In genomic region chr4:112410804-112411203, GRCh38 we compare ENCODE assay signal across 36 cellular contexts.
"Had no signal": no experiment of that assay in that cellular context is flagged by ENCODE, and none has a peak within 500 bp of the region (broad histone marks: within the 10 kb centered on the region; RNA-seq: fewer than 3 reads in every experiment).

No MANE protein-coding gene starts in this region.

- H3K4me1 ChIP-seq: adrenal gland, body of pancreas, breast epithelium had no signal

- H3K27me3 ChIP-seq: adrenal gland, body of pancreas, brain microvascular endothelial cell, breast epithelium had no signal

- H3K4me1 Mint-ChIP-seq: activated CD4-positive, alpha-beta memory T cell treated with anti-CD3 and anti-CD28 coated beads, Interleukin-2, amount 10 ng/mL, durations not matched to agents 7 days and 5 days; activated CD4-positive, alpha-beta T cell treated with anti-CD3 and anti-CD28 coated beads for 36 hours; activated CD4-positive, alpha-beta T cell treated with anti-CD3 and anti-CD28 coated beads, Interleukin-2, amount 10 ng/mL, durations not matched to agents 7 days and 5 days; activated CD8-positive, alpha-beta memory T cell treated with anti-CD3 and anti-CD28 coated beads, Interleukin-2, amount 10 ng/mL, durations not matched to agents 7 days and 5 days; activated naive CD8-positive, alpha-beta T cell treated with anti-CD3 and anti-CD28 coated beads for 36 hours; activated T-helper 17 cell treated with anti-CD3 and anti-CD28 coated beads, Interleukin-2, amount 50 U/mL, for 72 hours had no signal

- H3K9me3 Mint-ChIP-seq: activated CD4-positive, alpha-beta T cell treated with anti-CD3 and anti-CD28 coated beads, Interleukin-2, amount 10 ng/mL, durations not matched to agents 7 days and 5 days; activated naive CD4-positive, alpha-beta T cell treated with anti-CD3 and anti-CD28 coated beads for 36 hours; activated naive CD4-positive, alpha-beta T cell treated with anti-CD3 and anti-CD28 coated beads, Interleukin-2, amount 50 U/mL, for 72 hours; activated naive CD8-positive, alpha-beta T cell treated with anti-CD3 and anti-CD28 coated beads for 36 hours; activated T-cell treated with anti-CD3 and anti-CD28 coated beads, Interleukin-2, amount 50 U/mL, for 4 hours; activated T-cell treated with anti-CD3 and anti-CD28 coated beads, Interleukin-2, amount 50 U/mL, for 72 hours; activated T-helper 1 cell treated with anti-CD3 and anti-CD28 coated beads, Interleukin-12 subunit alpha, Interleukin-12 subunit beta, Interleukin-2, Interleukin-4 antibody, amounts not matched to agents 30 ng/mL and 10 ng/mL and 1 ng/mL, durations not matched to agents 14 hours and 24 hours and 36 hours; activated T-helper 17 cell treated with anti-CD3 and anti-CD28 coated beads, Interleukin-2, amount 50 U/mL, for 72 hours; T-helper 1 cell treated with Interleukin-12 subunit alpha and Interleukin-12 subunit beta and Interleukin-4 antibody, amounts not matched to agents 30 μg/mL and 1 μg/mL, for 36 hours; T-helper 2 cell treated with Interferon-gamma antibody and Interleukin-4, amounts not matched to agents 5 μg/mL and 100 μg/mL, for 36 hours had no signal

- H3K4me3 ChIP-seq: adrenal gland, body of pancreas had no signal

- H3K27ac ChIP-seq: adrenal gland, body of pancreas, brain microvascular endothelial cell, VCaP had no signal

- H3K27ac Mint-ChIP-seq: activated CD4-positive, alpha-beta memory T cell treated with anti-CD3 and anti-CD28 coated beads, Interleukin-2, amount 10 ng/mL, durations not matched to agents 7 days and 5 days; activated CD4-positive, alpha-beta T cell treated with anti-CD3 and anti-CD28 coated beads for 36 hours; activated CD4-positive, alpha-beta T cell treated with anti-CD3 and anti-CD28 coated beads, Interleukin-2, amount 10 ng/mL, durations not matched to agents 7 days and 5 days; activated CD8-positive, alpha-beta memory T cell treated with anti-CD3 and anti-CD28 coated beads, Interleukin-2, amount 10 ng/mL, durations not matched to agents 7 days and 5 days; activated CD8-positive, alpha-beta T cell treated with anti-CD3 and anti-CD28 coated beads, Interleukin-2, amount 10 ng/mL, durations not matched to agents 7 days and 5 days; activated naive CD4-positive, alpha-beta T cell treated with anti-CD3 and anti-CD28 coated beads for 36 hours; activated naive CD4-positive, alpha-beta T cell treated with anti-CD3 and anti-CD28 coated beads, Interleukin-2, amount 50 U/mL, for 72 hours; activated naive CD8-positive, alpha-beta T cell treated with anti-CD3 and anti-CD28 coated beads for 36 hours; activated T-cell treated with anti-CD3 and anti-CD28 coated beads, Interleukin-2, amount 50 U/mL, for 72 hours; activated T-helper 1 cell treated with anti-CD3 and anti-CD28 coated beads, Interleukin-12 subunit alpha, Interleukin-12 subunit beta, Interleukin-2, Interleukin-4 antibody, amounts not matched to agents 30 ng/mL and 10 ng/mL and 1 ng/mL, durations not matched to agents 14 hours and 24 hours and 36 hours; activated T-helper 17 cell treated with anti-CD3 and anti-CD28 coated beads, Interleukin-2, amount 50 U/mL, for 72 hours; T-helper 1 cell treated with Interleukin-12 subunit alpha and Interleukin-12 subunit beta and Interleukin-4 antibody, amounts not matched to agents 30 μg/mL and 1 μg/mL, for 36 hours; T-helper 2 cell treated with Interferon-gamma antibody and Interleukin-4, amounts not matched to agents 5 μg/mL and 100 μg/mL, for 36 hours had no signal

- H3K27me3 Mint-ChIP-seq: activated CD4-positive, alpha-beta memory T cell treated with anti-CD3 and anti-CD28 coated beads, Interleukin-2, amount 10 ng/mL, durations not matched to agents 7 days and 5 days; activated CD4-positive, alpha-beta T cell treated with anti-CD3 and anti-CD28 coated beads for 36 hours; activated CD4-positive, alpha-beta T cell treated with anti-CD3 and anti-CD28 coated beads, Interleukin-2, amount 10 ng/mL, durations not matched to agents 7 days and 5 days; activated CD8-positive, alpha-beta memory T cell treated with anti-CD3 and anti-CD28 coated beads, Interleukin-2, amount 10 ng/mL, durations not matched to agents 7 days and 5 days; activated naive CD8-positive, alpha-beta T cell treated with anti-CD3 and anti-CD28 coated beads for 36 hours; activated T-helper 17 cell treated with anti-CD3 and anti-CD28 coated beads, Interleukin-2, amount 50 U/mL, for 72 hours had no signal

- H3K36me3 ChIP-seq: adrenal gland, brain microvascular endothelial cell, breast epithelium had no signal

- DNase-seq: activated CD4-positive, alpha-beta memory T cell treated with anti-CD3 and anti-CD28 coated beads, Interleukin-2, amount 10 ng/mL, durations not matched to agents 7 days and 5 days; activated CD4-positive, alpha-beta T cell treated with anti-CD3 and anti-CD28 coated beads for 1 hour; activated CD4-positive, alpha-beta T cell treated with anti-CD3 and anti-CD28 coated beads for 36 hours; activated CD4-positive, alpha-beta T cell treated with anti-CD3 and anti-CD28 coated beads for 48 hours; activated CD4-positive, alpha-beta T cell treated with anti-CD3 and anti-CD28 coated beads, Interleukin-2, amount 10 ng/mL, durations not matched to agents 7 days and 5 days; activated CD4-positive, alpha-beta T cell treated with anti-CD3 and anti-CD28 coated beads, Interleukin-2, amount 50 U/mL, for 48 hours; activated CD4-positive, CD25-positive, alpha-beta regulatory T cell; activated CD8-positive, alpha-beta memory T cell treated with anti-CD3 and anti-CD28 coated beads for 24 hours; activated CD8-positive, alpha-beta memory T cell treated with anti-CD3 and anti-CD28 coated beads, Interleukin-2, amount 10 ng/mL, durations not matched to agents 7 days and 5 days; activated CD8-positive, alpha-beta T cell treated with anti-CD3 and anti-CD28 coated beads, Interleukin-2, amount 10 ng/mL, durations not matched to agents 7 days and 5 days; activated effector memory CD4-positive, alpha-beta T cell treated with anti-CD3 and anti-CD28 coated beads, Interleukin-2, amount 50 U/mL, for 16 hours; activated gamma-delta T cell treated with Interleukin-2 at 50 U/mL for 16 hours; activated naive CD4-positive, alpha-beta T cell; activated naive CD4-positive, alpha-beta T cell treated with anti-CD3 and anti-CD28 coated beads for 36 hours; activated naive CD4-positive, alpha-beta T cell treated with anti-CD3 and anti-CD28 coated beads, Interleukin-2, amount 50 U/mL, for 16 hours; activated naive CD8-positive, alpha-beta T cell treated with anti-CD3 and anti-CD28 coated beads for 36 hours; activated T-cell treated with anti-CD3 and anti-CD28 coated beads for 4 hours; activated T-cell treated with anti-CD3 and anti-CD28 coated beads, Interleukin-2, amount 50 U/mL, for 1 hour; activated T-cell treated with anti-CD3 and anti-CD28 coated beads, Interleukin-2, amount 50 U/mL, for 4 hours; activated T-cell treated with anti-CD3 and anti-CD28 coated beads, Interleukin-2, amount 50 U/mL, for 72 hours; adrenal gland; amniotic stem cell; aorta; body of pancreas; brain microvascular endothelial cell; central memory CD4-positive, alpha-beta T cell; T-helper 1 cell; T-helper 2 cell; T-helper 9 cell had no signal

- H3K9me3 ChIP-seq: adrenal gland, body of pancreas, breast epithelium had no signal

- H3K4me3 Mint-ChIP-seq: activated CD4-positive, alpha-beta memory T cell treated with anti-CD3 and anti-CD28 coated beads, Interleukin-2, amount 10 ng/mL, durations not matched to agents 7 days and 5 days; activated CD4-positive, alpha-beta T cell treated with anti-CD3 and anti-CD28 coated beads for 36 hours; activated CD4-positive, alpha-beta T cell treated with anti-CD3 and anti-CD28 coated beads, Interleukin-2, amount 10 ng/mL, durations not matched to agents 7 days and 5 days; activated CD8-positive, alpha-beta memory T cell treated with anti-CD3 and anti-CD28 coated beads, Interleukin-2, amount 10 ng/mL, durations not matched to agents 7 days and 5 days; activated CD8-positive, alpha-beta T cell treated with anti-CD3 and anti-CD28 coated beads, Interleukin-2, amount 10 ng/mL, durations not matched to agents 7 days and 5 days; activated naive CD4-positive, alpha-beta T cell treated with anti-CD3 and anti-CD28 coated beads for 36 hours; activated naive CD8-positive, alpha-beta T cell treated with anti-CD3 and anti-CD28 coated beads for 36 hours; activated T-cell treated with anti-CD3 and anti-CD28 coated beads, Interleukin-2, amount 50 U/mL, for 4 hours; activated T-cell treated with anti-CD3 and anti-CD28 coated beads, Interleukin-2, amount 50 U/mL, for 72 hours; activated T-helper 1 cell treated with anti-CD3 and anti-CD28 coated beads, Interleukin-12 subunit alpha, Interleukin-12 subunit beta, Interleukin-2, Interleukin-4 antibody, amounts not matched to agents 30 ng/mL and 10 ng/mL and 1 ng/mL, durations not matched to agents 14 hours and 24 hours and 36 hours; activated T-helper 17 cell treated with anti-CD3 and anti-CD28 coated beads, Interleukin-2, amount 50 U/mL, for 72 hours; T-helper 1 cell treated with Interleukin-12 subunit alpha and Interleukin-12 subunit beta and Interleukin-4 antibody, amounts not matched to agents 30 μg/mL and 1 μg/mL, for 36 hours; T-helper 2 cell treated with Interferon-gamma antibody and Interleukin-4, amounts not matched to agents 5 μg/mL and 100 μg/mL, for 36 hours had no signal
